29 cellular contexts compared by ENCODE assay signal in the genomic region with DNA sequence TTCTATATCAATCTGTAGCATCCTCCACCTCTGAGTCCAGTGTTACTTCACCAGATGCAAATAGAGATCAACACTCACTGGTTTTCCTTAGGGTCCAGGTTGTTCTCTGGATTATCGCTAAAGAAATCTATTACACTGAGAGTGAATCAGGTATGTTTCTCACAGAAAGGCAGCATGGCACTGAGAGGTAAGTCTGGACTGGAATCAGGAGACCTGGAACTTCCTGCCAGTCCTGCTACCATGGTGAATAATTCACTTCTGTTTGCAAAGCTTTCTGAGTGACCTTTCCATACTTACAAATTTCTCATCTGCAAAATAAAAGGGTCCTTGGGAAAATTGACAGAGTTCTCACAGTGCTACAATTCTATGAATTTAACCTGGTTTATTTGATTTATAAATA.
DNase-seq lines count a peak whose midpoint lies in the region; ATAC-seq and FAIRE-seq lines count a peak whose summit lies in the region.
"Had no signal": no experiment of that assay in that cellular context is flagged by ENCODE, and none has a peak within 500 bp of the region (broad histone marks: within the 10 kb centered on the region; RNA-seq: fewer than 3 reads in every experiment).

No MANE protein-coding gene starts in this region.

- DNase-seq in NCI-H1105 treated with DMSO at 0.1 percent for 48 hours (lab: John Stamatoyannopoulos, UW) = peak; percentile 77
- peak; percentile 86 for DNase-seq in NCI-H2081 treated with DMSO at 0.1 percent for 48 hours (lab: John Stamatoyannopoulos, UW)
- DNase-seq in SK-N-DZ (ENCODE audit: low spot score) = peak; percentile 8
- peak; percentile 2 for DNase-seq in urothelium cell line (ENCODE audit: low spot score)
- DNase-seq in NOMO-1 treated with DMSO at 0.1 percent for 48 hours (lab: John Stamatoyannopoulos, UW; ENCODE audit: unreplicated experiment) = no peak
- no peak for DNase-seq in head of caudate nucleus
- DNase-seq: activated CD4-positive, alpha-beta T cell treated with anti-CD3 and anti-CD28 coated beads for 48 hours; activated CD8-positive, alpha-beta memory T cell treated with anti-CD3 and anti-CD28 coated beads for 24 hours; activated T-cell treated with anti-CD3 and anti-CD28 coated beads for 4 hours; DMS79 treated with DMSO at 0.1 percent for 48 hours; gastrocnemius medialis; GDM1; GM23248; HFFc6; kidney glomerular epithelial cell; MV-4-11; naive thymus-derived CD8-positive, alpha-beta T cell; NCI-H2107; NCI-H510A; nucleus accumbens; Right ventricle myocardium superior; stimulated activated CD4-positive, alpha-beta T cell treated with anti-CD3 and anti-CD28 coated beads, Interleukin-4, amount 100 ng/mL, for 24 hours; SW 1271; T-helper 9 cell; thyroid gland; WERI-Rb-1 had no signal

- no peak for FAIRE-seq in urothelium cell line (lab: Jason Lieb, UNC)
- FAIRE-seq: bronchial epithelial cell had no signal

- intact Hi-C loops in head of caudate nucleus (cut with DNase I) = no loop called here

- ATAC-seq in GM18519 (IDR thresholded peaks at IDR 0.05; ENCODE audit: low FRiP score, unreplicated experiment) = no peak
- ATAC-seq: gastrocnemius medialis; naive thymus-derived CD8-positive, alpha-beta T cell; Panc1 had no signal

Comparison
In these comparisons a context has a peak if more than half of its experiments do, and no peak if none do; other contexts are left out.
1. DNase-seq: peak in NCI-H1105 treated with DMSO at 0.1 percent for 48 hours (single experiment), NCI-H2081 treated with DMSO at 0.1 percent for 48 hours (single experiment), SK-N-DZ (single experiment) and urothelium cell line (single experiment); none in NOMO-1 treated with DMSO at 0.1 percent for 48 hours (single experiment) and head of caudate nucleus (0 of 42).